ENCODE assay signal across 24 cellular contexts in genomic region chr10:20670569-20670968, GRCh38.
"Had no signal": no experiment of that assay in that cellular context is flagged by ENCODE, and none has a peak within 500 bp of the region (broad histone marks: within the 10 kb centered on the region; RNA-seq: fewer than 3 reads in every experiment).

No MANE protein-coding gene starts in this region.

- H3K4me1 ChIP-seq: esophagus squamous epithelium, left lung, lower lobe of right lung, pancreas, right lobe of liver, stomach, thyroid gland had no signal

- DNase-seq: cerebellar nuclear complex; cortex of kidney; effector memory CD8-positive, alpha-beta T cell; erythroblast; esophagus squamous epithelium; head of caudate nucleus; kidney; left lung; lower lobe of right lung; natural killer cell; pancreas; retina; right lobe of liver; stimulated activated CD4-positive, alpha-beta T cell treated with anti-CD3 and anti-CD28 coated beads, Interleukin-12 subunit alpha, Interleukin-12 subunit beta, amount 100 ng/mL, for 4 hours; stimulated activated CD4-positive, alpha-beta T cell treated with anti-CD3 and anti-CD28 coated beads, Interleukin-2, amount 100 ng/mL, for 24 hours; stimulated activated CD4-positive, alpha-beta T cell treated with anti-CD3 and anti-CD28 coated beads, Interleukin-4, amount 100 ng/mL, for 24 hours; stimulated activated naive CD4-positive, alpha-beta T cell treated with Interleukin-2 at 50 U/mL for 16 hours; stomach; thyroid gland; trophoblast cell had no signal

- H3K4me3 ChIP-seq: esophagus squamous epithelium, hepatocyte, left lung, lower lobe of right lung, pancreas, right lobe of liver, smooth muscle cell, stomach, thyroid gland had no signal

- H3K27me3 ChIP-seq: esophagus squamous epithelium, hepatocyte, left lung, neutrophil, pancreas, right lobe of liver, stomach, thyroid gland had no signal

- H3K27ac ChIP-seq: esophagus squamous epithelium, hepatocyte, left lung, lower lobe of right lung, neutrophil, pancreas, right lobe of liver, stomach, thyroid gland had no signal

- H3K36me3 ChIP-seq: esophagus squamous epithelium, left lung, lower lobe of right lung, neutrophil, pancreas, right lobe of liver, stomach, thyroid gland had no signal

- ATAC-seq: effector memory CD8-positive, alpha-beta T cell; left lung; lower lobe of right lung; natural killer cell; pancreas; right lobe of liver; stimulated activated effector memory CD8-positive, alpha-beta T cell treated with anti-CD3 and anti-CD28 coated beads, Interleukin-12 subunit alpha, Interleukin-12 subunit beta, amount 100 ng/mL, for 72 hours had no signal

- H3K9me3 ChIP-seq: esophagus squamous epithelium, left lung, lower lobe of right lung, neutrophil, pancreas, right lobe of liver, stomach, thyroid gland had no signal
